22 cellular contexts compared by ENCODE assay signal in genomic region chr17:953767-954166, GRCh38. TPM values are rescaled to one million over a fixed set of nuclear protein-coding genes. Genes with fewer than 3 reads are reported as not detected.
DNase-seq lines count a peak whose midpoint lies in the region; ATAC-seq and TF ChIP-seq lines count a peak whose summit lies in the region.
"Had no signal": no experiment of that assay in that cellular context is flagged by ENCODE, and none has a peak within 500 bp of the region (broad histone marks: within the 10 kb centered on the region; RNA-seq: fewer than 3 reads in every experiment).

No MANE protein-coding gene starts in this region.

- peaks cover 65% of the 10 kb centered on the region for H3K79me2 ChIP-seq in GM23338 (replicated peaks; ENCODE audit: insufficient read depth)

- H3K9me3 Mint-ChIP-seq in GM23338 (no peaks in the 10 kb centered on the region; the same call in 2 of the 3 replicates), chondrocyte (ENCODE audit: low read depth) (no peaks in the 10 kb centered on the region)
- H3K9me3 Mint-ChIP-seq in effector memory CD8-positive, alpha-beta T cell: no peaks in the 10 kb centered on the region
- H3K9me3 Mint-ChIP-seq: activated T-cell treated with anti-CD3 and anti-CD28 coated beads, Interleukin-2, amount 50 U/mL, for 4 hours had no signal

- in situ Hi-C loops in gastrocnemius medialis (cut with MboI; ENCODE audit: low sequenced_read_pairs in 4 of 4): no loop called here

- H3K36me3 Mint-ChIP-seq in GM23338 (ENCODE audit: low read depth) (peaks cover 27% of the 10 kb centered on the region), chondrocyte (ENCODE audit: low read depth) (peaks cover 9% of the 10 kb centered on the region)
- no peaks in the 10 kb centered on the region for H3K36me3 Mint-ChIP-seq in effector memory CD8-positive, alpha-beta T cell (ENCODE audit: insufficient read depth)

- no peak overlapping the region for H3K4me2 ChIP-seq in GM23338

- H3F3A ChIP-seq in GM23338 (replicated peaks; ENCODE audit: low read depth): peaks cover 10% of the 10 kb centered on the region; the same call in 1 of the 2 replicates

- H3K27me3 Mint-ChIP-seq in GM23338 (ENCODE audit: insufficient read depth, low read depth, poor library complexity) (peaks cover 26% of the 10 kb centered on the region), chondrocyte (ENCODE audit: low read depth) (no peaks in the 10 kb centered on the region)
- peaks cover 25 to 48% of the 10 kb centered on the region in 2 donors for H3K27me3 Mint-ChIP-seq in effector memory CD8-positive, alpha-beta T cell

- intact Hi-C loops in gastrocnemius medialis (cut with DNase I; ENCODE audit: low total_unique reads): loop anchor here (1.0 kb wide), 1 partner anchor 42 kb away; no protein-coding TSS in a partner anchor

- no peak for TF ChIP-seq POLR2A in gastrocnemius medialis (IDR thresholded peaks at IDR 0.05)

- H3K27me3 ChIP-seq in GM23338 (ENCODE audit: insufficient read depth): no peaks in the 10 kb centered on the region
- no peaks in the 10 kb centered on the region for H3K27me3 ChIP-seq in muscle layer of colon (ENCODE audit: control insufficient read depth in 1 of 2, insufficient read depth in 2 of 2, low read length in 2 of 2)
- H3K27me3 ChIP-seq in gastrocnemius medialis: no peaks in the 10 kb centered on the region
- H3K27me3 ChIP-seq: testis had no signal

- peaks cover 4% of the 10 kb centered on the region for H4K20me1 ChIP-seq in GM23338 (replicated peaks; ENCODE audit: insufficient read depth)

- H3K27ac Mint-ChIP-seq in GM23338: no peak overlapping the region
- H3K27ac Mint-ChIP-seq in chondrocyte (ENCODE audit: unreplicated experiment): peak overlapping the region; percentile 99
- no peak overlapping the region for H3K27ac Mint-ChIP-seq in effector memory CD8-positive, alpha-beta T cell

- H3K9me3 ChIP-seq in muscle layer of colon (ENCODE audit: low read length) (no peaks in the 10 kb centered on the region), gastrocnemius medialis (no peaks in the 10 kb centered on the region)
- H3K9me3 ChIP-seq: HAP-1, testis had no signal

- ATAC-seq in GM23338 (no peak), gastrocnemius medialis (no peak)
- no peak for ATAC-seq in effector memory CD8-positive, alpha-beta T cell (replicated peaks)
- ATAC-seq: activated T-cell treated with anti-CD3 and anti-CD28 coated beads, Interleukin-2, amount 50 U/mL, for 4 hours; SK-N-SH treated with all-trans-retinoic acid at 6 μM for 48 hours had no signal

- H3K4me1 Mint-ChIP-seq in GM23338 (peaks cover 41% of the 10 kb centered on the region), chondrocyte (ENCODE audit: low read depth) (peaks cover 70% of the 10 kb centered on the region)
- no peaks in the 10 kb centered on the region for H3K4me1 Mint-ChIP-seq in effector memory CD8-positive, alpha-beta T cell (ENCODE audit: low read depth in 2 of 2)

- H3K27ac ChIP-seq in GM23338 (ENCODE audit: low read depth): peak overlapping the region; percentile 83
- H3K27ac ChIP-seq in muscle layer of colon (ENCODE audit: low read depth, low read length): peak overlapping the region; percentile 78
- peak overlapping the region; percentile 65 to 91 (median 88) for H3K27ac ChIP-seq in gastrocnemius medialis
- H3K27ac ChIP-seq: testis, VCaP had no signal

- H3K4me3 ChIP-seq in GM23338: no peak overlapping the region
- no peak overlapping the region for H3K4me3 ChIP-seq in muscle layer of colon (ENCODE audit: low read depth in 1 of 2, low read length in 2 of 2)
- H3K4me3 ChIP-seq in gastrocnemius medialis: no peak overlapping the region
- H3K4me3 ChIP-seq: HAP-1, testis had no signal

- no peak overlapping the region for H2AFZ ChIP-seq in GM23338

- peaks cover 12% of the 10 kb centered on the region for H3K4me1 ChIP-seq in GM23338 (ENCODE audit: insufficient read depth)
- H3K4me1 ChIP-seq in muscle layer of colon (ENCODE audit: insufficient read depth, low read length): peaks cover 51% of the 10 kb centered on the region
- H3K4me1 ChIP-seq in gastrocnemius medialis: peaks cover 31 to 48% of the 10 kb centered on the region in 2 donors

- TF ChIP-seq CTCF in GM23338 (conservative IDR thresholded peaks at IDR 0.05; ENCODE audit: low read depth in 2 of 2): no peak
- TF ChIP-seq CTCF in chondrocyte (IDR thresholded peaks at IDR 0.05): no peak
- no peak for TF ChIP-seq CTCF in gastrocnemius medialis (IDR thresholded peaks at IDR 0.05 in 4 of 5, conservative IDR thresholded peaks at IDR 0.05 in 1 of 5)

- H3K36me3 ChIP-seq in GM23338 (ENCODE audit: insufficient read depth) (no peaks in the 10 kb centered on the region; the same call in 1 of the 2 replicates), muscle layer of colon (ENCODE audit: insufficient read depth, low read length) (no peaks in the 10 kb centered on the region), gastrocnemius medialis (no peaks in the 10 kb centered on the region)
- H3K36me3 ChIP-seq: HAP-1 had no signal

- H3K4me3 Mint-ChIP-seq in GM23338 (no peak overlapping the region), chondrocyte (ENCODE audit: unreplicated experiment) (no peak overlapping the region)
- no peak overlapping the region for H3K4me3 Mint-ChIP-seq in effector memory CD8-positive, alpha-beta T cell
- H3K4me3 Mint-ChIP-seq: activated T-cell treated with anti-CD3 and anti-CD28 coated beads, Interleukin-2, amount 50 U/mL, for 4 hours had no signal

- H3K9ac ChIP-seq in muscle layer of colon (ENCODE audit: low read length): no peak overlapping the region

- H3K9me2 ChIP-seq in GM23338 (ENCODE audit: insufficient read depth): no peaks in the 10 kb centered on the region

- no peak for DNase-seq in GM23338 (ENCODE audit: low spot score)
- no peak for DNase-seq in chondrocyte (ENCODE audit: low spot score)
- no peak for DNase-seq in gastrocnemius medialis
- DNase-seq in DMS79 treated with DMSO at 0.1 percent for 48 hours (lab: John Stamatoyannopoulos, UW): no peak
- no peak for DNase-seq in T1000 (lab: John Stamatoyannopoulos, UW)
- DNase-seq in effector memory CD8-positive, alpha-beta T cell: no peak
- no peak for DNase-seq in AG08395 (ENCODE audit: low spot score)
- DNase-seq: activated CD4-positive, alpha-beta T cell treated with anti-CD3 and anti-CD28 coated beads for 48 hours; activated gamma-delta T cell treated with Interleukin-2 at 50 U/mL for 16 hours; activated T-cell treated with anti-CD3 and anti-CD28 coated beads, Interleukin-2, amount 50 U/mL, for 4 hours; central memory CD4-positive, alpha-beta T cell; DMS53; NCI-H1417; NCI-H2029 treated with DMSO at 0.1 percent for 48 hours; NCI-H345; NCI-H774; stimulated activated naive CD4-positive, alpha-beta T cell; testis had no signal

TF ChIP-seq in GM23338, 12 proteins besides CTCF, POLR2A, EP300 and RAD21:
- no peak for TF ChIP-seq ZNF331 (CRISPR knock-in tag; IDR thresholded peaks at IDR 0.05; ENCODE audit: low read depth)

RNA-seq across cellular contexts. Expression of gene NXN, which starts 25.8 kb away (rescaled TPM):
- 90.4 and 105 TPM in 2 replicates for total RNA-seq in GM23338 (2014; rRNA removed; shearing (Covaris generic))
- polyA plus RNA-seq in GM23338 (2016; fragmentation: Nextera tagmentation; extraction: Ambion mirVana): 31.8 and 36.2 TPM in 2 replicates
- total RNA-seq in chondrocyte: 85.2 to 93.6 TPM (median 86.4 TPM) in 3 replicates
- total RNA-seq in gastrocnemius medialis: 10 to 100 TPM; 55.6 to 86.4 (median 62.7) TPM

RNA-seq across cellular contexts. Expression of gene TIMM22, which starts 43.2 kb away (rescaled TPM):
- total RNA-seq in GM23338 (2014; rRNA removed; shearing (Covaris generic)): 23.1 and 24.4 TPM in 2 replicates
- 20.2 and 21.9 TPM in 2 replicates for polyA plus RNA-seq in GM23338 (2016; fragmentation: Nextera tagmentation; extraction: Ambion mirVana)
- 10.0 to 13.1 TPM (median 10.3 TPM) in 3 replicates for total RNA-seq in chondrocyte
- total RNA-seq in gastrocnemius medialis: 10 to 100 TPM; 14.4 to 16.1 (median 15.3) TPM
